ENCODE assay signal across 8 cellular contexts in the genomic region with DNA sequence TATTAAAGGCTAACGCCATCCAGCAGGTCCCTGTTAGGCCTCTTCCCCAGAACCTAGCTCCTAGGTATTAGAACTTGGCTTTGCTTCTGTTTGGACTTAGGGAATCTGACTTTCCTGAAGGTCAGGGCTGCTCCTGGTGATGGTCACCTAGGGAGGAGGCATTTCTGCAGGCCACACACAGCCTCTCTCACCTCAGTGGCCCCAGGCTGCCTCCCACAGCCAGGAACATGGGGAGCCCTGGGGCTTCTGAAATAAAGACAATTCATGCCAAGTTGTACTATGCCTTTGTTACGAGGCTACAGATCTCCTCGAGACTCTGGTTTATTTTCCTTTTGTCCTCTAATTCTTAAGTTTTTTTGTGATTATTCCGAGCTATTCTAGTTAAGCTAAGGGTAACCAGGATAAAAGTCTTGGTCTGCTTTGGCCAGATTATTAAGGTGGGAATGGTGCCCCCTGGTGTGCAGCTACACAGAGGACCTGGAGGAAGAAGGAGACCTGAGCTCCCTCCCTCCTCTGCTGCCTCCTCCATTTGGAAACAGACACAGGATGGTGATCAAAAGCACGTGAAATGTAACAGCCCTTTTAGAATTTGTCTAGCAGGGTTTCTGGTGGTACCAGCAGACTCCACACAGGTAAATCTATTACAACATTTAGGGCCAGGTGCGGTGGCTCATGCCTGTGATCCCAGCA.
DNase-seq lines count a peak whose midpoint lies in the region; ATAC-seq and TF ChIP-seq lines count a peak whose summit lies in the region.

No MANE protein-coding gene starts in this region.

- H3K9me3 ChIP-seq in SJCRH30 (replicated peaks) = no peaks in the 10 kb centered on the region

- no peak overlapping the region for H3K27ac ChIP-seq in SJCRH30

- no peaks in the 10 kb centered on the region for H3K36me3 Mint-ChIP-seq in activated T-cell treated with anti-CD3 and anti-CD28 coated beads, Interleukin-2, amount 50 U/mL, for 72 hours (ENCODE audit: insufficient read depth in 2 of 2)
- H3K36me3 Mint-ChIP-seq in activated T-cell treated with anti-CD3 and anti-CD28 coated beads, Interleukin-2, amount 50 U/mL, for 24 hours (ENCODE audit: low read depth) = no peaks in the 10 kb centered on the region
- H3K36me3 Mint-ChIP-seq in activated T-cell treated with anti-CD3 and anti-CD28 coated beads, Interleukin-2, amount 50 U/mL, for 4 hours (ENCODE audit: insufficient read depth) = no peaks in the 10 kb centered on the region

- no peaks in the 10 kb centered on the region for H3K9me3 Mint-ChIP-seq in activated T-cell treated with anti-CD3 and anti-CD28 coated beads, Interleukin-2, amount 50 U/mL, for 72 hours
- no peaks in the 10 kb centered on the region for H3K9me3 Mint-ChIP-seq in activated T-cell treated with anti-CD3 and anti-CD28 coated beads, Interleukin-2, amount 50 U/mL, for 24 hours
- no peaks in the 10 kb centered on the region for H3K9me3 Mint-ChIP-seq in activated T-cell treated with anti-CD3 and anti-CD28 coated beads, Interleukin-2, amount 50 U/mL, for 4 hours

- peaks cover 23% of the 10 kb centered on the region for H3K4me1 ChIP-seq in SJCRH30

- H3K27me3 Mint-ChIP-seq in activated T-cell treated with anti-CD3 and anti-CD28 coated beads, Interleukin-2, amount 50 U/mL, for 72 hours (ENCODE audit: low read depth) = peaks cover 8% of the 10 kb centered on the region
- H3K27me3 Mint-ChIP-seq in activated T-cell treated with anti-CD3 and anti-CD28 coated beads, Interleukin-2, amount 50 U/mL, for 24 hours = peaks cover 6% of the 10 kb centered on the region
- peaks cover 7% of the 10 kb centered on the region for H3K27me3 Mint-ChIP-seq in activated T-cell treated with anti-CD3 and anti-CD28 coated beads, Interleukin-2, amount 50 U/mL, for 4 hours (ENCODE audit: low read depth)

- peak; percentile 74 for TF ChIP-seq CTCF in fibroblast of pulmonary artery (IDR thresholded peaks at IDR 0.05; ENCODE audit: low read length, missing control alignments)

- DNase-seq in activated T-cell treated with anti-CD3 and anti-CD28 coated beads, Interleukin-2, amount 50 U/mL, for 72 hours = peak; percentile 24 to 33
- DNase-seq in activated T-cell treated with anti-CD3 and anti-CD28 coated beads, Interleukin-2, amount 50 U/mL, for 24 hours = no peak
- peak; percentile 45 to 59 for DNase-seq in SJCRH30
- peak; percentile 84 for DNase-seq in fibroblast of pulmonary artery (ENCODE audit: low read depth)
- peak; percentile 86 for DNase-seq in posterior vena cava (ENCODE audit: low spot score)
- DNase-seq in Ammon's horn (ENCODE audit: low spot score) = no peak
- DNase-seq in activated T-cell treated with anti-CD3 and anti-CD28 coated beads, Interleukin-2, amount 50 U/mL, for 4 hours = no peak

- no peak overlapping the region for H3K4me3 Mint-ChIP-seq in activated T-cell treated with anti-CD3 and anti-CD28 coated beads, Interleukin-2, amount 50 U/mL, for 72 hours
- H3K4me3 Mint-ChIP-seq in activated T-cell treated with anti-CD3 and anti-CD28 coated beads, Interleukin-2, amount 50 U/mL, for 24 hours = no peak overlapping the region
- H3K4me3 Mint-ChIP-seq in activated T-cell treated with anti-CD3 and anti-CD28 coated beads, Interleukin-2, amount 50 U/mL, for 4 hours = no peak overlapping the region

- H3K4me3 ChIP-seq in SJCRH30 (no peak overlapping the region), fibroblast of pulmonary artery (replicated peaks; ENCODE audit: low read depth, low read length) (no peak overlapping the region)

- no peak for ATAC-seq in activated T-cell treated with anti-CD3 and anti-CD28 coated beads, Interleukin-2, amount 50 U/mL, for 72 hours (replicated peaks in 1 of 2)
- peak; percentile 52 for ATAC-seq in HG03095 (IDR thresholded peaks at IDR 0.05; ENCODE audit: unreplicated experiment)
- ATAC-seq in activated T-cell treated with anti-CD3 and anti-CD28 coated beads, Interleukin-2, amount 50 U/mL, for 4 hours = no peak

- intact Hi-C loops in posterior vena cava (cut with DNase I) = no loop called here

- no peak overlapping the region for H3K27ac Mint-ChIP-seq in activated T-cell treated with anti-CD3 and anti-CD28 coated beads, Interleukin-2, amount 50 U/mL, for 72 hours
- no peak overlapping the region for H3K27ac Mint-ChIP-seq in activated T-cell treated with anti-CD3 and anti-CD28 coated beads, Interleukin-2, amount 50 U/mL, for 24 hours

- H3K36me3 ChIP-seq in SJCRH30 = no peaks in the 10 kb centered on the region

- no peaks in the 10 kb centered on the region for H3K4me1 Mint-ChIP-seq in activated T-cell treated with anti-CD3 and anti-CD28 coated beads, Interleukin-2, amount 50 U/mL, for 72 hours (ENCODE audit: low read depth)
- H3K4me1 Mint-ChIP-seq in activated T-cell treated with anti-CD3 and anti-CD28 coated beads, Interleukin-2, amount 50 U/mL, for 24 hours (ENCODE audit: low read depth) = no peaks in the 10 kb centered on the region
- H3K4me1 Mint-ChIP-seq in activated T-cell treated with anti-CD3 and anti-CD28 coated beads, Interleukin-2, amount 50 U/mL, for 4 hours (ENCODE audit: low read depth) = no peaks in the 10 kb centered on the region

- H3K27me3 ChIP-seq in SJCRH30 = no peaks in the 10 kb centered on the region

Comparison
In these comparisons a context has a peak if more than half of its experiments do, and no peak if none do; other contexts are left out.
1. DNase-seq: peak in activated T-cell treated with anti-CD3 and anti-CD28 coated beads, Interleukin-2, amount 50 U/mL, for 72 hours (2 of 2), SJCRH30 (2 of 2), fibroblast of pulmonary artery (single experiment) and posterior vena cava (single experiment); none in activated T-cell treated with anti-CD3 and anti-CD28 coated beads, Interleukin-2, amount 50 U/mL, for 24 hours (single experiment), Ammon's horn (single experiment) and activated T-cell treated with anti-CD3 and anti-CD28 coated beads, Interleukin-2, amount 50 U/mL, for 4 hours (single experiment).